ENCODE assay signal across 9 cellular contexts in the genomic region with DNA sequence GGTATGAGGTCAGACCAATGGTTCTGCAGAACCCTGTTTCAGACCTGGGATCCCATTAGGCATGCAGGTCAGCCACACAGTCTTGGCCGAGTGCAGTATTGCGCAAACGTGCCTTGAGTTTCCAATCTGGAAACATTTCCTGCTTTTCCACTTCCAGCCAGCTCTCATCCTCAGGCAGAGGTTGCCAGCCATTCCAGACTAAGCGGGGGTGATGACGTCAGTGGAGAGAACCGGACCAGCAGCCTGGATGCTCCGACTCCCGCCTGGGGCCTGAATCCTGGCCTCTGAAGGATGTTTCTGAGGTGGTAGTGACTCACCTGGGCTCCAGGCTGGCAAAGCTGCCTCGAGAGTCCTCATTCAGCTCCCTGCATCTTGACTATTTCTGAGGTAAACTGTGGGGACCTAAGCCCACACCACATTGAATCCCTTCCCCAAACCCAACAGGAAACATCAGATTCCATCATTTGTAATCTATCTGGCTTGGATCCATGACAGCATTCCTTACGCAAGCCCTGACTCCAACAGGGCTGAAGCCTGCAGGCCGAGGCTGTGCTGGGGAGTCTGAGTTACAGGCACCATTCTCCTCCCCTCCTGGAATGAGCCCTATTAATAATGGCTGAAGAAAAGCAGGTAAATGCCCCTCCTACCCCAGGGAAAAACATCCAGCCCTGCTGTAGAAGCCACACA.
DNase-seq lines count a peak whose midpoint lies in the region; ATAC-seq, FAIRE-seq and TF ChIP-seq lines count a peak whose summit lies in the region.
"Had no signal": no experiment of that assay in that cellular context is flagged by ENCODE, and none has a peak within 500 bp of the region (broad histone marks: within the 10 kb centered on the region; RNA-seq: fewer than 3 reads in every experiment).

No MANE protein-coding gene starts in this region.

- H3K9me2 ChIP-seq in hepatocyte (replicated peaks; ENCODE audit: insufficient read depth): no peaks in the 10 kb centered on the region

- ATAC-seq in GM19395 (IDR thresholded peaks at IDR 0.05; ENCODE audit: unreplicated experiment): no peak

- H2AFZ ChIP-seq in astrocyte (ENCODE audit: low read depth, low read length): peak overlapping the region; percentile 63
- H2AFZ ChIP-seq in hepatocyte: no peak overlapping the region
- no peak overlapping the region for H2AFZ ChIP-seq in smooth muscle cell (ENCODE audit: low read depth)

- peaks cover 1% of the 10 kb centered on the region for H4K20me1 ChIP-seq in astrocyte (ENCODE audit: insufficient read depth, low read length)
- no peaks in the 10 kb centered on the region for H4K20me1 ChIP-seq in hepatocyte (ENCODE audit: insufficient read depth, poor library complexity, severe bottlenecking)
- H4K20me1 ChIP-seq in smooth muscle cell (ENCODE audit: low read depth): peaks cover 5% of the 10 kb centered on the region

- H3K79me2 ChIP-seq in astrocyte (ENCODE audit: insufficient read depth, low read length) (no peaks in the 10 kb centered on the region), hepatocyte (peaks cover 22% of the 10 kb centered on the region), smooth muscle cell (ENCODE audit: low read depth) (no peaks in the 10 kb centered on the region)

- H3K27me3 ChIP-seq in astrocyte (ENCODE audit: insufficient read depth, low read length): no peaks in the 10 kb centered on the region
- no peaks in the 10 kb centered on the region for H3K27me3 ChIP-seq in hepatocyte
- H3K27me3 ChIP-seq in smooth muscle cell (ENCODE audit: low read depth): no peaks in the 10 kb centered on the region
- no peaks in the 10 kb centered on the region for H3K27me3 ChIP-seq in H7 (ENCODE audit: control insufficient read depth, insufficient read depth, low read length)

- H3K4me1 ChIP-seq in astrocyte (ENCODE audit: insufficient read depth, low read length): peaks cover 16% of the 10 kb centered on the region
- peaks cover 17% of the 10 kb centered on the region for H3K4me1 ChIP-seq in hepatocyte (ENCODE audit: insufficient read depth)
- no peaks in the 10 kb centered on the region for H3K4me1 ChIP-seq in smooth muscle cell (ENCODE audit: low read depth)

- H3K36me3 Mint-ChIP-seq in astrocyte (ENCODE audit: low read depth, unreplicated experiment): peaks cover 2% of the 10 kb centered on the region

- H3K4me2 ChIP-seq in astrocyte (ENCODE audit: low read length): peak overlapping the region; percentile 71
- no peak overlapping the region for H3K4me2 ChIP-seq in hepatocyte
- H3K4me2 ChIP-seq in smooth muscle cell: peak overlapping the region; percentile 39

- no peaks in the 10 kb centered on the region for H3F3A ChIP-seq in smooth muscle cell (ENCODE audit: low read depth)

- H3K27ac ChIP-seq in astrocyte (ENCODE audit: low read depth, low read length) (peak overlapping the region; percentile 71), hepatocyte (peak overlapping the region; percentile 62), smooth muscle cell (ENCODE audit: low read depth) (peak overlapping the region; percentile 80)

- H3K4me1 Mint-ChIP-seq in astrocyte (ENCODE audit: low read depth, unreplicated experiment): peaks cover 9% of the 10 kb centered on the region

- H3K27ac Mint-ChIP-seq in astrocyte (ENCODE audit: unreplicated experiment): no peak overlapping the region
- H3K27ac Mint-ChIP-seq: T-helper 1 cell treated with Interleukin-12 subunit alpha and Interleukin-12 subunit beta and Interleukin-4 antibody, amounts not matched to agents 30 μg/mL and 1 μg/mL, for 36 hours had no signal

- no peaks in the 10 kb centered on the region for H3K36me3 ChIP-seq in astrocyte (ENCODE audit: insufficient read depth, low read length)
- no peaks in the 10 kb centered on the region for H3K36me3 ChIP-seq in hepatocyte (replicated peaks; ENCODE audit: insufficient read depth, low read depth)
- H3K36me3 ChIP-seq in smooth muscle cell (ENCODE audit: low read depth): no peaks in the 10 kb centered on the region
- no peaks in the 10 kb centered on the region for H3K36me3 ChIP-seq in H7 (replicated peaks; ENCODE audit: control insufficient read depth, insufficient read depth, low read length)

- H3K4me3 ChIP-seq in astrocyte (ENCODE audit: insufficient read depth, low read depth, low read length): no peak overlapping the region
- H3K4me3 ChIP-seq in hepatocyte: no peak overlapping the region
- no peak overlapping the region for H3K4me3 ChIP-seq in smooth muscle cell
- H3K4me3 ChIP-seq in H7 (ENCODE audit: insufficient read depth, low read depth, low read length): no peak overlapping the region

- H3K9me3 Mint-ChIP-seq in astrocyte (ENCODE audit: unreplicated experiment): no peaks in the 10 kb centered on the region
- H3K9me3 Mint-ChIP-seq: T-helper 1 cell treated with Interleukin-12 subunit alpha and Interleukin-12 subunit beta and Interleukin-4 antibody, amounts not matched to agents 30 μg/mL and 1 μg/mL, for 36 hours had no signal

- H3K9me3 ChIP-seq in astrocyte (ENCODE audit: insufficient read depth, low read depth, low read length) (no peaks in the 10 kb centered on the region), hepatocyte (ENCODE audit: low read depth) (no peaks in the 10 kb centered on the region), smooth muscle cell (replicated peaks; ENCODE audit: low read depth) (no peaks in the 10 kb centered on the region)

- WGBS in hepatocyte (ENCODE audit: low lambda C conversion rate, missing lambda C conversion rate): 53% methylated on average over 11 of the region's 11 CpGs
- 20% methylated on average over 11 of the region's 11 CpGs for WGBS in smooth muscle cell (ENCODE audit: low lambda C conversion rate)

- H3K27me3 Mint-ChIP-seq in astrocyte (ENCODE audit: low read depth, unreplicated experiment): no peaks in the 10 kb centered on the region

- peak; percentile 37 for FAIRE-seq in astrocyte (lab: Jason Lieb, UNC)

- no peak overlapping the region for H3K4me3 Mint-ChIP-seq in astrocyte (ENCODE audit: unreplicated experiment)
- H3K4me3 Mint-ChIP-seq: T-helper 1 cell treated with Interleukin-12 subunit alpha and Interleukin-12 subunit beta and Interleukin-4 antibody, amounts not matched to agents 30 μg/mL and 1 μg/mL, for 36 hours had no signal

- no peak for TF ChIP-seq CTCF in astrocyte (IDR thresholded peaks at IDR 0.05; ENCODE audit: insufficient read depth, low read depth, low read length)
- no peak for TF ChIP-seq CTCF in hepatocyte (IDR thresholded peaks at IDR 0.05; ENCODE audit: poor library complexity)
- TF ChIP-seq CTCF in smooth muscle cell (IDR thresholded peaks at IDR 0.05; ENCODE audit: borderline replicate concordance, insufficient read depth, poor library complexity, severe bottlenecking): no peak

- DNase-seq in H4 (ENCODE audit: low spot score) (peak; percentile 99), astrocyte (ENCODE audit: low read depth) (peak; percentile 97), hepatocyte (ENCODE audit: low spot score) (peak; percentile 91), smooth muscle cell (lab: John Stamatoyannopoulos, UW; ENCODE audit: unreplicated experiment) (no peak), H7 (no peak), NCI-H146 (lab: John Stamatoyannopoulos, UW) (no peak), HUDEP-2 (lab: John Stamatoyannopoulos, UW; ENCODE audit: unreplicated experiment in 76 of 76) (no peak)

- H3K9ac ChIP-seq in astrocyte (ENCODE audit: low read length) (peak overlapping the region; percentile 34), smooth muscle cell (ENCODE audit: low read depth) (peak overlapping the region; percentile 9)

Comparison
In these comparisons a context has a peak if more than half of its experiments do, and no peak if none do; other contexts are left out.
1. DNase-seq: peak in H4 (single experiment), astrocyte (single experiment) and hepatocyte (single experiment); none in smooth muscle cell (single experiment), H7 (single experiment), NCI-H146 (single experiment) and HUDEP-2 (0 of 76).
2. Peak in every context shown above with its lines, with median percentiles within 50 percentile points of each other: H3K27ac ChIP-seq.